In genomic region chr1:235069577-235070563, GRCh38 we compare ENCODE assay signal across 9 cellular contexts. TPM values are rescaled to one million over a fixed set of nuclear protein-coding genes. Genes with fewer than 3 reads are reported as not detected.
A peak's percentile ranks its signal among the peaks of the same experiment; 100 is the strongest.
DNase-seq lines count a peak whose midpoint lies in the region; ATAC-seq, FAIRE-seq and TF ChIP-seq lines count a peak whose summit lies in the region.
"Had no signal": no experiment of that assay in that cellular context is flagged by ENCODE, and none has a peak within 500 bp of the region (broad histone marks: within the 10 kb centered on the region; RNA-seq: fewer than 3 reads in every experiment).

No MANE protein-coding gene starts in this region.

- peak overlapping the region; percentile 98 for H3K27ac ChIP-seq in epithelial cell of prostate
- peak overlapping the region; percentile 18 to 95 (median 70) for H3K27ac ChIP-seq in pancreas

- DNase-seq in DMS79 (lab: John Stamatoyannopoulos, UW) (peak; percentile 89), NCI-H345 (lab: John Stamatoyannopoulos, UW) (peak; percentile 91), epithelial cell of prostate (ENCODE audit: low read depth, low spot score) (peak; percentile 97), pancreas (peak; percentile 91 to 95 (median 94)), midbrain (lab: John Stamatoyannopoulos, UW) (no peak), T-helper 2 cell (no peak), NCI-H187 treated with DMSO at 0.1 percent for 48 hours (lab: John Stamatoyannopoulos, UW) (no peak)
- DNase-seq: cortex of kidney had no signal

- H3K36me3 ChIP-seq in pancreas = no peaks in the 10 kb centered on the region

- no peak for FAIRE-seq in pancreas (lab: Jason Lieb, UNC)

- intact Hi-C loops in pancreas (cut with DNase I) = loop anchor here in 2 of 3 donors (5.0 to 10.0 kb wide), 3 partner anchors 85 to 465 kb away; no protein-coding TSS in a partner anchor

- peaks cover 32 to 62% (median 53%) of the 10 kb centered on the region in 3 donors for H3K4me1 ChIP-seq in pancreas

- H3K27me3 ChIP-seq in pancreas = no peaks in the 10 kb centered on the region

- no peak overlapping the region for H3K4me3 ChIP-seq in pancreas

- TF ChIP-seq CTCF in pancreas (IDR thresholded peaks at IDR 0.05) = no peak

- 53 to 60% methylated on average over 34 of the region's 34 CpGs for WGBS in pancreas, 2 donors

- peak; percentile 26 to 49 (median 43) for ATAC-seq in pancreas
- no peak for ATAC-seq in GM18907 (IDR thresholded peaks at IDR 0.05; ENCODE audit: unreplicated experiment)

- H3K9me3 ChIP-seq in pancreas = no peaks in the 10 kb centered on the region

RNA-seq across cellular contexts. Expression of gene TOMM20, which starts 58.8 kb away (rescaled TPM):
- total RNA-seq in pancreas = 100 to 1,000 TPM in 2 of 6 donors, 10 to 100 TPM in 4; 53.8 to 106 (median 91.9) TPM
- 10 to 100 TPM; 37.7 to 52.9 TPM for polyA plus RNA-seq in pancreas

Comparison
In these comparisons a context has a peak if more than half of its experiments do, and no peak if none do; other contexts are left out.
1. DNase-seq: peak in DMS79 (single experiment), NCI-H345 (single experiment), epithelial cell of prostate (single experiment) and pancreas (6 of 6); none in midbrain (single experiment), T-helper 2 cell (0 of 5) and NCI-H187 treated with DMSO at 0.1 percent for 48 hours (single experiment).